In genomic region chr10:69179743-69180524, GRCh38 we compare ENCODE assay signal across 1 cellular context.
TF ChIP-seq lines count a peak whose summit lies in the region.

SUPV3L1 (plus strand) TSS chr10:69180234; CDS start chr10:69180292, 58 bp downstream.

TF ChIP-seq in K562, 482 proteins besides CTCF, POLR2A, EP300 and RAD21 (continued from another document and continues in another):
- TF ChIP-seq GABPA (tag; conservative IDR thresholded peaks at IDR 0.05; ENCODE audit: low read depth), result no peak; the same call in 1 of the 2 replicates
- no peak for TF ChIP-seq CHD1 (IDR thresholded peaks at IDR 0.05; ENCODE audit: low read length)
- TF ChIP-seq CREB1 (IDR thresholded peaks at IDR 0.05), result peak; percentile 99
- peak; percentile 99 for TF ChIP-seq CREB1 (CRISPR knock-in tag; IDR thresholded peaks at IDR 0.05)
- no peak for TF ChIP-seq HMG20A (CRISPR knock-in tag; conservative IDR thresholded peaks at IDR 0.05)
- TF ChIP-seq HIVEP1 (CRISPR knock-in tag; IDR thresholded peaks at IDR 0.05), result peak; percentile 73; the same call in 1 of the 2 replicates
- TF ChIP-seq POLR2B (IDR thresholded peaks at IDR 0.05; ENCODE audit: low read depth, partially characterized antibody), result peak; percentile 64
- TF ChIP-seq MYBL2 (IDR thresholded peaks at IDR 0.05; ENCODE audit: low read depth), result no peak; the same call in 1 of the 2 replicates
- no peak for TF ChIP-seq MYBL2 (CRISPR knock-in tag; IDR thresholded peaks at IDR 0.05; ENCODE audit: borderline replicate concordance)
- TF ChIP-seq TSC22D4 (tag; IDR thresholded peaks at IDR 0.05), result no peak
- TF ChIP-seq ZNF184 (CRISPR knock-in tag; IDR thresholded peaks at IDR 0.05), result no peak
- peak; percentile 89; the same call in 1 of the 2 replicates for TF ChIP-seq XRCC5 (IDR thresholded peaks at IDR 0.05; ENCODE audit: low read depth, low read length)
- peak; percentile 56 for TF ChIP-seq LCOR (CRISPR knock-in tag; IDR thresholded peaks at IDR 0.05)
- no peak; the same call in 1 of the 2 replicates for TF ChIP-seq HEY1 (CRISPR knock-in tag; IDR thresholded peaks at IDR 0.05; ENCODE audit: borderline replicate concordance)
- TF ChIP-seq RBFOX2 (IDR thresholded peaks at IDR 0.05; ENCODE audit: low read depth, low read length), result peak; percentile 97
- TF ChIP-seq TEAD2 (tag; IDR thresholded peaks at IDR 0.05), result peak; percentile 5; the same call in 1 of the 2 replicates
- TF ChIP-seq DMBX1 (CRISPR knock-in tag; IDR thresholded peaks at IDR 0.05; ENCODE audit: borderline replicate concordance), result peak; percentile 85
- peak; percentile 100 for TF ChIP-seq MNT (conservative IDR thresholded peaks at IDR 0.05)
- no peak for TF ChIP-seq ZNF253 (CRISPR knock-in tag; conservative IDR thresholded peaks at IDR 0.05)
- no peak for TF ChIP-seq EZH2 (IDR thresholded peaks at IDR 0.05; ENCODE audit: borderline replicate concordance, low read depth, low read length)
- TF ChIP-seq ELK1 (CRISPR knock-in tag; IDR thresholded peaks at IDR 0.05), result no peak
- TF ChIP-seq CAMTA2 (CRISPR knock-in tag; conservative IDR thresholded peaks at IDR 0.05), result no peak
- TF ChIP-seq L3MBTL2 (IDR thresholded peaks at IDR 0.05), result peak; percentile 98
- no peak for TF ChIP-seq XRCC3 (IDR thresholded peaks at IDR 0.05)
- TF ChIP-seq ZNF764 (CRISPR knock-in tag; IDR thresholded peaks at IDR 0.05; ENCODE audit: low read depth), result no peak
- TF ChIP-seq HDAC2 (IDR thresholded peaks at IDR 0.05), result peak; percentile 96
- TF ChIP-seq, protein P1, sequence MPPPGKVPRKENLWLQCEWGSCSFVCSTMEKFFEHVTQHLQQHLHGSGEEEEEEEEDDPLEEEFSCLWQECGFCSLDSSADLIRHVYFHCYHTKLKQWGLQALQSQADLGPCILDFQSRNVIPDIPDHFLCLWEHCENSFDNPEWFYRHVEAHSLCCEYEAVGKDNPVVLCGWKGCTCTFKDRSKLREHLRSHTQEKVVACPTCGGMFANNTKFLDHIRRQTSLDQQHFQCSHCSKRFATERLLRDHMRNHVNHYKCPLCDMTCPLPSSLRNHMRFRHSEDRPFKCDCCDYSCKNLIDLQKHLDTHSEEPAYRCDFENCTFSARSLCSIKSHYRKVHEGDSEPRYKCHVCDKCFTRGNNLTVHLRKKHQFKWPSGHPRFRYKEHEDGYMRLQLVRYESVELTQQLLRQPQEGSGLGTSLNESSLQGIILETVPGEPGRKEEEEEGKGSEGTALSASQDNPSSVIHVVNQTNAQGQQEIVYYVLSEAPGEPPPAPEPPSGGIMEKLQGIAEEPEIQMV (tag; conservative IDR thresholded peaks at IDR 0.05; ENCODE audit: low read depth), result peak; percentile 17; the same call in 1 of the 2 replicates
- TF ChIP-seq, protein P2, sequence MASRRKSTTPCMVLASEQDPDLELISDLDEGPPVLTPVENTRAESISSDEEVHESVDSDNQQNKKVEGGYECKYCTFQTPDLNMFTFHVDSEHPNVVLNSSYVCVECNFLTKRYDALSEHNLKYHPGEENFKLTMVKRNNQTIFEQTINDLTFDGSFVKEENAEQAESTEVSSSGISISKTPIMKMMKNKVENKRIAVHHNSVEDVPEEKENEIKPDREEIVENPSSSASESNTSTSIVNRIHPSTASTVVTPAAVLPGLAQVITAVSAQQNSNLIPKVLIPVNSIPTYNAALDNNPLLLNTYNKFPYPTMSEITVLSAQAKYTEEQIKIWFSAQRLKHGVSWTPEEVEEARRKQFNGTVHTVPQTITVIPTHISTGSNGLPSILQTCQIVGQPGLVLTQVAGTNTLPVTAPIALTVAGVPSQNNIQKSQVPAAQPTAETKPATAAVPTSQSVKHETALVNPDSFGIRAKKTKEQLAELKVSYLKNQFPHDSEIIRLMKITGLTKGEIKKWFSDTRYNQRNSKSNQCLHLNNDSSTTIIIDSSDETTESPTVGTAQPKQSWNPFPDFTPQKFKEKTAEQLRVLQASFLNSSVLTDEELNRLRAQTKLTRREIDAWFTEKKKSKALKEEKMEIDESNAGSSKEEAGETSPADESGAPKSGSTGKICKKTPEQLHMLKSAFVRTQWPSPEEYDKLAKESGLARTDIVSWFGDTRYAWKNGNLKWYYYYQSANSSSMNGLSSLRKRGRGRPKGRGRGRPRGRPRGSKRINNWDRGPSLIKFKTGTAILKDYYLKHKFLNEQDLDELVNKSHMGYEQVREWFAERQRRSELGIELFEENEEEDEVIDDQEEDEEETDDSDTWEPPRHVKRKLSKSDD (conservative IDR thresholded peaks at IDR 0.05; ENCODE audit: low read length), result no peak; the same call in 1 of the 2 replicates
- TF ChIP-seq SREBF2 (CRISPR knock-in tag; IDR thresholded peaks at IDR 0.05), result 0 out of 2 replicates have a peak, but pooled peaks have one; percentile 7
- TF ChIP-seq PTBP1 (IDR thresholded peaks at IDR 0.05; ENCODE audit: low read depth, low read length), result no peak
- TF ChIP-seq SAP30 (IDR thresholded peaks at IDR 0.05; ENCODE audit: borderline replicate concordance, insufficient read depth, low read depth, low read length, poor library complexity, severe bottlenecking), result peak; percentile 99
- TF ChIP-seq ZNF280B (CRISPR knock-in tag; IDR thresholded peaks at IDR 0.05), result no peak
- TF ChIP-seq NBN (IDR thresholded peaks at IDR 0.05; ENCODE audit: low read depth), result peak; percentile 68
- peak; percentile 76 for TF ChIP-seq FOXM1 (IDR thresholded peaks at IDR 0.05; ENCODE audit: low read depth)
- TF ChIP-seq FOXM1 (CRISPR knock-in tag; IDR thresholded peaks at IDR 0.05; ENCODE audit: low read depth), result peak; percentile 48; the same call in 1 of the 2 replicates
- TF ChIP-seq, protein P3, sequence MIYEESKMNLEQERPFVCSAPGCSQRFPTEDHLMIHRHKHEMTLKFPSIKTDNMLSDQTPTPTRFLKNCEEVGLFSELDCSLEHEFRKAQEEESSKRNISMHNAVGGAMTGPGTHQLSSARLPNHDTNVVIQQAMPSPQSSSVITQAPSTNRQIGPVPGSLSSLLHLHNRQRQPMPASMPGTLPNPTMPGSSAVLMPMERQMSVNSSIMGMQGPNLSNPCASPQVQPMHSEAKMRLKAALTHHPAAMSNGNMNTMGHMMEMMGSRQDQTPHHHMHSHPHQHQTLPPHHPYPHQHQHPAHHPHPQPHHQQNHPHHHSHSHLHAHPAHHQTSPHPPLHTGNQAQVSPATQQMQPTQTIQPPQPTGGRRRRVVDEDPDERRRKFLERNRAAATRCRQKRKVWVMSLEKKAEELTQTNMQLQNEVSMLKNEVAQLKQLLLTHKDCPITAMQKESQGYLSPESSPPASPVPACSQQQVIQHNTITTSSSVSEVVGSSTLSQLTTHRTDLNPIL (CRISPR knock-in tag; IDR thresholded peaks at IDR 0.05), result no peak
- TF ChIP-seq, protein P4, sequence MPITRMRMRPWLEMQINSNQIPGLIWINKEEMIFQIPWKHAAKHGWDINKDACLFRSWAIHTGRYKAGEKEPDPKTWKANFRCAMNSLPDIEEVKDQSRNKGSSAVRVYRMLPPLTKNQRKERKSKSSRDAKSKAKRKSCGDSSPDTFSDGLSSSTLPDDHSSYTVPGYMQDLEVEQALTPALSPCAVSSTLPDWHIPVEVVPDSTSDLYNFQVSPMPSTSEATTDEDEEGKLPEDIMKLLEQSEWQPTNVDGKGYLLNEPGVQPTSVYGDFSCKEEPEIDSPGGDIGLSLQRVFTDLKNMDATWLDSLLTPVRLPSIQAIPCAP (CRISPR knock-in tag; IDR thresholded peaks at IDR 0.05; ENCODE audit: borderline replicate concordance), result 0 out of 2 replicates have a peak, but pooled peaks have one; percentile 63
- TF ChIP-seq RAD51 (IDR thresholded peaks at IDR 0.05; ENCODE audit: borderline replicate concordance, low read depth), result peak; percentile 100
- no peak; the same call in 1 of the 2 replicates for TF ChIP-seq RHOXF2B (CRISPR knock-in tag; conservative IDR thresholded peaks at IDR 0.05)
- TF ChIP-seq FOXK2 (conservative IDR thresholded peaks at IDR 0.05 in 1 of 2, IDR thresholded peaks at IDR 0.05 in 1 of 2; ENCODE audit: low read depth in 2 of 2), result peak; percentile 99 to 100
- no peak for TF ChIP-seq HNRNPK (IDR thresholded peaks at IDR 0.05; ENCODE audit: low read depth, low read length, poor library complexity, severe bottlenecking)
- TF ChIP-seq, protein P5, sequence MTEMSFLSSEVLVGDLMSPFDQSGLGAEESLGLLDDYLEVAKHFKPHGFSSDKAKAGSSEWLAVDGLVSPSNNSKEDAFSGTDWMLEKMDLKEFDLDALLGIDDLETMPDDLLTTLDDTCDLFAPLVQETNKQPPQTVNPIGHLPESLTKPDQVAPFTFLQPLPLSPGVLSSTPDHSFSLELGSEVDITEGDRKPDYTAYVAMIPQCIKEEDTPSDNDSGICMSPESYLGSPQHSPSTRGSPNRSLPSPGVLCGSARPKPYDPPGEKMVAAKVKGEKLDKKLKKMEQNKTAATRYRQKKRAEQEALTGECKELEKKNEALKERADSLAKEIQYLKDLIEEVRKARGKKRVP (CRISPR knock-in tag; IDR thresholded peaks at IDR 0.05), result no peak; the same call in 1 of the 2 replicates
- TF ChIP-seq KDM4B (IDR thresholded peaks at IDR 0.05; ENCODE audit: borderline replicate concordance in 2 of 2, low read depth in 1 of 2), result peak in 1 of 2 experiments; percentile 35; a peak in 1 of 4 replicates
- TF ChIP-seq CC2D1A (IDR thresholded peaks at IDR 0.05), result peak; percentile 67; the same call in 1 of the 2 replicates
- TF ChIP-seq ZNF589 (CRISPR knock-in tag; IDR thresholded peaks at IDR 0.05; ENCODE audit: low read depth), result peak; percentile 96
- TF ChIP-seq HMGN3 (IDR thresholded peaks at IDR 0.05; ENCODE audit: borderline replicate concordance, extremely low read depth, insufficient read length, low read depth, low read length), result peak; percentile 48
- peak; percentile 99 for TF ChIP-seq SIN3B (IDR thresholded peaks at IDR 0.05; ENCODE audit: low read depth)
- peak; percentile 71; the same call in 1 of the 2 replicates for TF ChIP-seq ZNF668 (CRISPR knock-in tag; IDR thresholded peaks at IDR 0.05)
- peak; percentile 94 for TF ChIP-seq ZNF175 (CRISPR knock-in tag; IDR thresholded peaks at IDR 0.05; ENCODE audit: low read depth)
- TF ChIP-seq, protein P6, sequence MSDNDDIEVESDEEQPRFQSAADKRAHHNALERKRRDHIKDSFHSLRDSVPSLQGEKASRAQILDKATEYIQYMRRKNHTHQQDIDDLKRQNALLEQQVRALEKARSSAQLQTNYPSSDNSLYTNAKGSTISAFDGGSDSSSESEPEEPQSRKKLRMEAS (CRISPR knock-in tag; IDR thresholded peaks at IDR 0.05), result peak; percentile 100
- peak; percentile 65 for TF ChIP-seq CXXC5 (CRISPR knock-in tag; IDR thresholded peaks at IDR 0.05)
- TF ChIP-seq ZNF217 (CRISPR knock-in tag; IDR thresholded peaks at IDR 0.05), result no peak
- TF ChIP-seq ZNF740 (CRISPR knock-in tag; IDR thresholded peaks at IDR 0.05), result no peak
- TF ChIP-seq ZNF740 (tag; IDR thresholded peaks at IDR 0.05), result no peak
- TF ChIP-seq DNMT1 (IDR thresholded peaks at IDR 0.05), result 0 out of 2 replicates have a peak, but pooled peaks have one; percentile 13
